Comparison of ENCODE assay signal across 17 cellular contexts in the genomic region with DNA sequence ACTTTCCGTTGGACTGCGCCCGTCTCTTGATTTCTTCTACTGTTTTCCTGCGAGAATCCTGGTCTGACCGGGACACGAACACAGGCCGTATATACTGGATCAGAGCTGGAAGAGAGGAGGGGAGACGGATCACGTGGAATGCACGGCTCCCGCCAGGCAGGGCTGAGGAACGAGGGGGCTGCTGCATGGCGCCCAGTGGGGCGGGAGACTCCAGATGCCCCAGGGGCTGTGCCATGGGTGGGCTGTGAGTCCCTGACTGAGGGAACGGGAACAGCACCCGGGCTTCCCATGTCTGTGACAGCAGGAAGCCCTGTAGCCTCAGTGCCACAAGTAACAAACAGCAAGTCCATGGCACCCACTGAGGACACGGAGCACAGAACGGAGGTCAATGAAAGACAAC. TPM values are rescaled to one million over a fixed set of nuclear protein-coding genes. Genes with fewer than 3 reads are reported as not detected.
DNase-seq lines count a peak whose midpoint lies in the region; ATAC-seq, FAIRE-seq and TF ChIP-seq lines count a peak whose summit lies in the region.
"Had no signal": no experiment of that assay in that cellular context is flagged by ENCODE, and none has a peak within 500 bp of the region (broad histone marks: within the 10 kb centered on the region; RNA-seq: fewer than 3 reads in every experiment).

No MANE protein-coding gene starts in this region.

- H3K36me3 Mint-ChIP-seq in activated T-helper 17 cell treated with anti-CD3 and anti-CD28 coated beads, Interleukin-2, amount 50 U/mL, for 72 hours (ENCODE audit: low read depth): peaks cover 81% of the 10 kb centered on the region
- peaks cover 10 to 14% of the 10 kb centered on the region in 2 donors for H3K36me3 Mint-ChIP-seq in naive B cell

- H3K36me3 ChIP-seq in BLaER1: peaks cover 91% of the 10 kb centered on the region
- H3K36me3 ChIP-seq: uterus had no signal

- H3K9ac ChIP-seq in BLaER1: 0 out of 2 replicates have a peak overlapping the region, but pooled peaks have one; percentile 5

- DNase-seq in GM12892 (ENCODE audit: insufficient read length) (no peak), naive B cell (no peak), HPDE6-E6E7 (ENCODE audit: extremely low spot score) (no peak), C1 segment of cervical spinal cord (lab: John Stamatoyannopoulos, UW) (no peak), Kasumi-1 (lab: John Stamatoyannopoulos, UW) (no peak)
- DNase-seq: DMS79 treated with DMSO at 0.1 percent for 48 hours; NCI-H2029 treated with DMSO at 0.1 percent for 48 hours; NCI-H69; stimulated activated CD4-positive, alpha-beta T cell treated with anti-CD3 and anti-CD28 coated beads, Interleukin-4, amount 100 ng/mL, for 4 hours; uterus had no signal

- peak; percentile 42 for FAIRE-seq in GM12892 (lab: Jason Lieb, UNC)
- FAIRE-seq: islet of Langerhans had no signal

- H3K27ac Mint-ChIP-seq in activated T-helper 17 cell treated with anti-CD3 and anti-CD28 coated beads, Interleukin-2, amount 50 U/mL, for 72 hours: peak overlapping the region; percentile 89
- H3K27ac Mint-ChIP-seq in naive B cell: peak overlapping the region; percentile 89 to 98 (median 97)

- H3K4me1 ChIP-seq in BLaER1: peaks cover 67% of the 10 kb centered on the region
- H3K4me1 ChIP-seq: uterus had no signal

- H3K27me3 ChIP-seq in BLaER1: no peaks in the 10 kb centered on the region
- H3K27me3 ChIP-seq: uterus had no signal

- no peak for ATAC-seq in activated T-helper 17 cell treated with anti-CD3 and anti-CD28 coated beads, Interleukin-2, amount 50 U/mL, for 72 hours (replicated peaks)
- no peak for ATAC-seq in naive B cell (ENCODE audit: low read depth in 2 of 2)
- no peak for ATAC-seq in GM21786 (IDR thresholded peaks at IDR 0.05; ENCODE audit: unreplicated experiment)

- H3K4me3 ChIP-seq in BLaER1: no peak overlapping the region
- H3K4me3 ChIP-seq: uterus had no signal

- no peak overlapping the region for H3K27ac ChIP-seq in BLaER1
- H3K27ac ChIP-seq: uterus had no signal

- peak overlapping the region; percentile 76 for H3K4me3 Mint-ChIP-seq in activated T-helper 17 cell treated with anti-CD3 and anti-CD28 coated beads, Interleukin-2, amount 50 U/mL, for 72 hours
- peak overlapping the region; percentile 2 to 83 (median 66) for H3K4me3 Mint-ChIP-seq in naive B cell

- H3K27me3 Mint-ChIP-seq in activated T-helper 17 cell treated with anti-CD3 and anti-CD28 coated beads, Interleukin-2, amount 50 U/mL, for 72 hours: no peaks in the 10 kb centered on the region
- no peaks in the 10 kb centered on the region for H3K27me3 Mint-ChIP-seq in naive B cell

- H4K20me1 ChIP-seq in BLaER1: peaks cover 91% of the 10 kb centered on the region

- 0 out of 2 replicates have a peak overlapping the region, but pooled peaks have one; percentile 31 for H3K4me2 ChIP-seq in BLaER1

- TF ChIP-seq POLR2A in GM12892 (IDR thresholded peaks at IDR 0.05; ENCODE audit: low read depth, low read length): no peak

- H3K4me1 Mint-ChIP-seq in activated T-helper 17 cell treated with anti-CD3 and anti-CD28 coated beads, Interleukin-2, amount 50 U/mL, for 72 hours: peaks cover 17% of the 10 kb centered on the region
- peaks cover 48 to 98% (median 91%) of the 10 kb centered on the region in 3 donors for H3K4me1 Mint-ChIP-seq in naive B cell

- H3K9me3 ChIP-seq in BLaER1: no peaks in the 10 kb centered on the region
- H3K9me3 ChIP-seq: uterus had no signal

- H3K9me3 Mint-ChIP-seq in activated T-helper 17 cell treated with anti-CD3 and anti-CD28 coated beads, Interleukin-2, amount 50 U/mL, for 72 hours: no peaks in the 10 kb centered on the region
- H3K9me3 Mint-ChIP-seq in naive B cell: no peaks in the 10 kb centered on the region

RNA-seq across cellular contexts. Expression of gene LPCAT1, which starts 34.0 kb away (rescaled TPM):
- 63.8 TPM for polyA plus RNA-seq in GM12892 (2012; ENCODE audit: missing spikeins)
- 10 to 100 TPM; 38.5 to 62.7 TPM for total RNA-seq in activated T-helper 17 cell treated with anti-CD3 and anti-CD28 coated beads, Interleukin-2, amount 50 U/mL, for 72 hours
- polyA plus RNA-seq in naive B cell (ENCODE audit: low read depth in 6 of 6): 10 to 100 TPM; 19.5 to 63.3 (median 52.7) TPM

RNA-seq across cellular contexts. Expression of gene SLC6A3, which starts 44.5 kb away (rescaled TPM):
- not detected for polyA plus RNA-seq in GM12892 (2012; ENCODE audit: missing spikeins)
- not detected for total RNA-seq in activated T-helper 17 cell treated with anti-CD3 and anti-CD28 coated beads, Interleukin-2, amount 50 U/mL, for 72 hours
- under 1 TPM in 1 of 6 donors, not detected in 5; 0.09 TPM for polyA plus RNA-seq in naive B cell (ENCODE audit: low read depth in 6 of 6)
- total RNA-seq: epithelial cell of proximal tubule, MCF 10A, RPMI7951 had no signal
